In genomic region chr9:26292943-26293342, GRCh38 we compare ENCODE assay signal across 15 cellular contexts.
A peak's percentile ranks its signal among the peaks of the same experiment; 100 is the strongest.
DNase-seq lines count a peak whose midpoint lies in the region; ATAC-seq, FAIRE-seq and TF ChIP-seq lines count a peak whose summit lies in the region.
"Had no signal": no experiment of that assay in that cellular context is flagged by ENCODE, and none has a peak within 500 bp of the region (broad histone marks: within the 10 kb centered on the region; RNA-seq: fewer than 3 reads in every experiment).

No MANE protein-coding gene starts in this region.

- peaks cover 16% of the 10 kb centered on the region for H3K4me1 Mint-ChIP-seq in astrocyte (ENCODE audit: low read depth, unreplicated experiment)
- H3K4me1 Mint-ChIP-seq: activated CD4-positive, alpha-beta T cell treated with anti-CD3 and anti-CD28 coated beads for 36 hours; central memory CD8-positive, alpha-beta T cell had no signal

- H4K91ac ChIP-seq in mesenchymal stem cell (ENCODE audit: low read length) = no peak overlapping the region

- H3K18ac ChIP-seq in mesenchymal stem cell (ENCODE audit: low read depth in 1 of 2, low read length in 2 of 2) = no peak overlapping the region

- H2AFZ ChIP-seq in astrocyte (ENCODE audit: low read depth, low read length) = peak overlapping the region; percentile 54
- H2AFZ ChIP-seq in mesenchymal stem cell (ENCODE audit: low read depth, low read length) = no peak overlapping the region

- H2BK15ac ChIP-seq in mesenchymal stem cell (ENCODE audit: low read depth, poor library complexity, severe bottlenecking) = no peak overlapping the region

- H3K79me2 ChIP-seq in astrocyte (ENCODE audit: insufficient read depth, low read length) = no peaks in the 10 kb centered on the region

- TF ChIP-seq CTCF in AG10803 (conservative IDR thresholded peaks at IDR 0.05; ENCODE audit: low read length) (no peak), astrocyte (IDR thresholded peaks at IDR 0.05; ENCODE audit: insufficient read depth, low read depth, low read length) (no peak), spleen (IDR thresholded peaks at IDR 0.05 in 8 of 11, conservative IDR thresholded peaks at IDR 0.05 in 3 of 11) (no peak)

- H3K4me2 ChIP-seq in astrocyte (ENCODE audit: low read length) (peak overlapping the region; percentile 49), mesenchymal stem cell (ENCODE audit: low read length, poor library complexity, severe bottlenecking) (no peak overlapping the region)

- H3K4me1 ChIP-seq in astrocyte (ENCODE audit: insufficient read depth, low read length) = peaks cover 16% of the 10 kb centered on the region
- peaks cover 3% of the 10 kb centered on the region for H3K4me1 ChIP-seq in mesenchymal stem cell (ENCODE audit: control insufficient read depth, insufficient read depth, low read depth, low read length)
- H3K4me1 ChIP-seq in spleen = no peaks in the 10 kb centered on the region

- no peak overlapping the region for H3K14ac ChIP-seq in mesenchymal stem cell (ENCODE audit: low read length in 2 of 2)

- H3K4ac ChIP-seq in mesenchymal stem cell (ENCODE audit: low read depth in 1 of 2, low read length in 2 of 2) = no peak overlapping the region

- H2AK5ac ChIP-seq in mesenchymal stem cell (ENCODE audit: low read length, severe bottlenecking) = no peak overlapping the region

- H3K36me3 Mint-ChIP-seq in astrocyte (ENCODE audit: low read depth, unreplicated experiment) = no peaks in the 10 kb centered on the region

- peak; percentile 64 for FAIRE-seq in astrocyte (lab: Jason Lieb, UNC)

- H3K27me3 ChIP-seq in MG63 (no peaks in the 10 kb centered on the region), astrocyte (ENCODE audit: insufficient read depth, low read length) (no peaks in the 10 kb centered on the region), mesenchymal stem cell (ENCODE audit: control insufficient read depth in 1 of 2, insufficient read depth in 1 of 2, low read length in 2 of 2) (no peaks in the 10 kb centered on the region), spleen (replicated peaks in 1 of 7) (no peaks in the 10 kb centered on the region)
- H3K27me3 ChIP-seq: neutrophil had no signal

- intact Hi-C loops in spleen (cut with DNase I; ENCODE audit: low total_unique reads) = no loop called here

- H2BK5ac ChIP-seq in mesenchymal stem cell (ENCODE audit: low read depth, low read length, poor library complexity, severe bottlenecking) = no peak overlapping the region

- H3K4me3 ChIP-seq in AG10803 (ENCODE audit: low read length) (no peak overlapping the region), MG63 (no peak overlapping the region), astrocyte (ENCODE audit: insufficient read depth, low read depth, low read length) (no peak overlapping the region), mesenchymal stem cell (ENCODE audit: insufficient read depth in 1 of 2, low read depth in 1 of 2, low read length in 2 of 2) (no peak overlapping the region), spleen (no peak overlapping the region)

- no peak overlapping the region for H2BK120ac ChIP-seq in mesenchymal stem cell (ENCODE audit: low read depth, low read length)

- H3K27ac Mint-ChIP-seq in astrocyte (ENCODE audit: unreplicated experiment) = no peak overlapping the region
- H3K27ac Mint-ChIP-seq: activated CD4-positive, alpha-beta T cell treated with anti-CD3 and anti-CD28 coated beads for 36 hours; activated T-helper 1 cell treated with anti-CD3 and anti-CD28 coated beads, Interleukin-12 subunit alpha, Interleukin-12 subunit beta, Interleukin-2, Interleukin-4 antibody, amounts not matched to agents 30 ng/mL and 10 ng/mL and 1 ng/mL, durations not matched to agents 14 hours and 24 hours and 36 hours had no signal

- DNase-seq in AG10803 (ENCODE audit: low read depth) = peak; percentile 62
- DNase-seq in MG63 = peak; percentile 79
- DNase-seq in astrocyte (ENCODE audit: low read depth) = peak; percentile 72
- peak; percentile 12 for DNase-seq in mesenchymal stem cell
- no peak for DNase-seq in cortex of kidney (lab: John Stamatoyannopoulos, UW)
- DNase-seq in spleen = no peak
- DNase-seq in occipital lobe (lab: John Stamatoyannopoulos, UW) = no peak
- DNase-seq: activated CD4-positive, alpha-beta T cell treated with anti-CD3 and anti-CD28 coated beads for 36 hours; GF-D8; NCI-H526 had no signal

- no peak overlapping the region for H3K9ac ChIP-seq in astrocyte (ENCODE audit: low read length)
- no peak overlapping the region for H3K9ac ChIP-seq in mesenchymal stem cell (ENCODE audit: low read length)

- H3K9me3 ChIP-seq in MG63 = no peaks in the 10 kb centered on the region
- H3K9me3 ChIP-seq in astrocyte (ENCODE audit: insufficient read depth, low read depth, low read length) = no peaks in the 10 kb centered on the region
- H3K9me3 ChIP-seq in mesenchymal stem cell (ENCODE audit: control insufficient read depth, low read length) = peaks cover 13% of the 10 kb centered on the region
- H3K9me3 ChIP-seq in spleen = peaks cover 0 to 28% (median 19%) of the 10 kb centered on the region in 8 donors
- H3K9me3 ChIP-seq: neutrophil had no signal

- no peak overlapping the region for H3K4me3 Mint-ChIP-seq in astrocyte (ENCODE audit: unreplicated experiment)
- H3K4me3 Mint-ChIP-seq: activated CD4-positive, alpha-beta T cell treated with anti-CD3 and anti-CD28 coated beads for 36 hours; activated T-helper 1 cell treated with anti-CD3 and anti-CD28 coated beads, Interleukin-12 subunit alpha, Interleukin-12 subunit beta, Interleukin-2, Interleukin-4 antibody, amounts not matched to agents 30 ng/mL and 10 ng/mL and 1 ng/mL, durations not matched to agents 14 hours and 24 hours and 36 hours; central memory CD8-positive, alpha-beta T cell had no signal

- no peak for TF ChIP-seq POLR2A in spleen (IDR thresholded peaks at IDR 0.05)

- ATAC-seq in GM21786 (IDR thresholded peaks at IDR 0.05; ENCODE audit: unreplicated experiment) = no peak
- ATAC-seq: activated CD4-positive, alpha-beta T cell treated with anti-CD3 and anti-CD28 coated beads for 36 hours had no signal

- H3K9me3 Mint-ChIP-seq in astrocyte (ENCODE audit: unreplicated experiment) = peaks cover 5% of the 10 kb centered on the region

- H3K27ac ChIP-seq in astrocyte (ENCODE audit: low read depth, low read length) = peak overlapping the region; percentile 42
- peak overlapping the region; percentile 95 for H3K27ac ChIP-seq in mesenchymal stem cell (ENCODE audit: low read length, poor library complexity, severe bottlenecking)
- H3K27ac ChIP-seq in spleen = no peak overlapping the region
- H3K27ac ChIP-seq: C4-2B, neutrophil had no signal

- WGBS in mesenchymal stem cell = 33% methylated on average over 2 of the region's 3 CpGs
- 54 to 71% (median 59%) methylated on average over 3 of the region's 3 CpGs for WGBS in spleen, 5 donors

- H4K20me1 ChIP-seq in astrocyte (ENCODE audit: insufficient read depth, low read length) = no peaks in the 10 kb centered on the region

- H3K27me3 Mint-ChIP-seq in astrocyte (ENCODE audit: low read depth, unreplicated experiment) = no peaks in the 10 kb centered on the region
- H3K27me3 Mint-ChIP-seq: activated CD4-positive, alpha-beta T cell treated with anti-CD3 and anti-CD28 coated beads for 36 hours; central memory CD8-positive, alpha-beta T cell had no signal

- H3K36me3 ChIP-seq in MG63 (no peaks in the 10 kb centered on the region), astrocyte (ENCODE audit: insufficient read depth, low read length) (no peaks in the 10 kb centered on the region), mesenchymal stem cell (ENCODE audit: control insufficient read depth in 1 of 2, insufficient read depth in 2 of 2, low read depth in 1 of 2, low read length in 2 of 2) (no peaks in the 10 kb centered on the region), spleen (no peaks in the 10 kb centered on the region)
- H3K36me3 ChIP-seq: neutrophil had no signal

- peak overlapping the region; percentile 19 for H4K8ac ChIP-seq in mesenchymal stem cell (ENCODE audit: low read length)

- no peaks in the 10 kb centered on the region for H3K79me1 ChIP-seq in mesenchymal stem cell (replicated peaks; ENCODE audit: low read length, poor library complexity, severe bottlenecking)

- H3K23ac ChIP-seq in mesenchymal stem cell (ENCODE audit: low read length in 2 of 2) = no peak overlapping the region

- H2BK12ac ChIP-seq in mesenchymal stem cell (ENCODE audit: low read length in 2 of 2) = peak overlapping the region in 1 of 2 experiments; percentile 18

Comparison
In these comparisons a context has a peak if more than half of its experiments do, and no peak if none do; other contexts are left out.
1. DNase-seq: peak in AG10803 (single experiment), MG63 (single experiment), astrocyte (single experiment) and mesenchymal stem cell (single experiment); none in cortex of kidney (single experiment), spleen (single experiment) and occipital lobe (single experiment).
2. H3K27ac ChIP-seq: peak in astrocyte (single experiment) and mesenchymal stem cell (single experiment); none in spleen (0 of 8).